In the genomic region with DNA sequence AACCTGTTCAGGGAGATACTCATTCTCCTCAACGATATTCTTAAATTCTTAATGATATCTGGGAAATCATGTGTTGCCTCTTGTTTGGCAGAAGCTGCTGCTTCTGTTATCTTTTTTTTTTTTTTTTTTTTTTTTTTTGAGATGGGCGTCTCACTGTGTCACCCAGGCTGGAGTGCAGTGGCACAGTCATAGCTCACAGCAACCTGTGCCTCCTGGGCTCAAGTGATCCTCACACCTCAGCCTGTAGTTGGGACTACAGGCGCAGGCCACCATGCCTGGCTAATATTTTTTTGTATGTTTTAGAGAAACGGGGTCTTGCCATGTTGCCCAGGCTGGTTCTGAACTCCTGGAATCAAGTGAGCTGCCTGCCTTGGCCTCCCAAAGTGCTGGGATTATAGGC, we compare ENCODE assay signal across 1 cellular context.
TF ChIP-seq lines count a peak whose summit lies in the region.

No MANE protein-coding gene starts in this region.

TF ChIP-seq in SK-N-SH, 30 proteins besides CTCF, POLR2A, EP300 and RAD21 (continued from another document):
- TF ChIP-seq, protein P1, sequence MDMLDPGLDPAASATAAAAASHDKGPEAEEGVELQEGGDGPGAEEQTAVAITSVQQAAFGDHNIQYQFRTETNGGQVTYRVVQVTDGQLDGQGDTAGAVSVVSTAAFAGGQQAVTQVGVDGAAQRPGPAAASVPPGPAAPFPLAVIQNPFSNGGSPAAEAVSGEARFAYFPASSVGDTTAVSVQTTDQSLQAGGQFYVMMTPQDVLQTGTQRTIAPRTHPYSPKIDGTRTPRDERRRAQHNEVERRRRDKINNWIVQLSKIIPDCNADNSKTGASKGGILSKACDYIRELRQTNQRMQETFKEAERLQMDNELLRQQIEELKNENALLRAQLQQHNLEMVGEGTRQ (IDR thresholded peaks at IDR 0.05; ENCODE audit: borderline replicate concordance, low read depth, low read length): no peak
- TF ChIP-seq MAX (IDR thresholded peaks at IDR 0.05; ENCODE audit: low read depth) (no peak), SMC3 (IDR thresholded peaks at IDR 0.05; ENCODE audit: low read depth, low read length) (no peak), YY1 (IDR thresholded peaks at IDR 0.05; ENCODE audit: low read depth) (no peak)
